In the genomic region with DNA sequence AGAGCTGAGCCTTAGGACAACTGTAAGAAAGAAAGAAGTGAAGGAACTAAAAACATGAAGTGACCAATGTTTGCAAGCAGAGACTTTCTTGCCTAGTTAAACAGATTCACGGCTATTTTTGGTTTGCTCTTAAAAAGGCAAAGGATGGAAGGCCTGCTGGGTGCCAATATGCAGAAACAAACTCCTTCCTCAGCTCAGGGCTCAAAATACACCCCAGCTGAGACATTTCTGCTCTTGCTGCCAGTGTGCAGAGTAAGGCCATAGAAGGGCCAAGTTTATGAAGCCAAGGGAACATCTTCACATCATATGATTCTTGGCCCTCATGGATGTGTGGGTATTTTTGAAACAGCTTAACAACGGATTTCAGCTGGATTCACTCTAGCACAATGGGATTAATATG, we compare ENCODE assay signal across 12 cellular contexts.
DNase-seq lines count a peak whose midpoint lies in the region; ATAC-seq and TF ChIP-seq lines count a peak whose summit lies in the region.
"Had no signal": no experiment of that assay in that cellular context is flagged by ENCODE, and none has a peak within 500 bp of the region (broad histone marks: within the 10 kb centered on the region; RNA-seq: fewer than 3 reads in every experiment).

No MANE protein-coding gene starts in this region.

- H3K27ac ChIP-seq in GM23338 (ENCODE audit: low read depth): 0 out of 2 replicates have a peak overlapping the region, but pooled peaks have one; percentile 42

- H4K20me1 ChIP-seq in GM23338 (replicated peaks; ENCODE audit: insufficient read depth): peaks cover 71% of the 10 kb centered on the region

- DNase-seq in GM23338 (ENCODE audit: low spot score) (no peak), cerebellum (ENCODE audit: low spot score) (peak; percentile 48), medulla oblongata (ENCODE audit: extremely low spot score) (peak; percentile 88), Kasumi-1 (lab: John Stamatoyannopoulos, UW) (no peak), DMS 273 treated with DMSO at 0.1 percent for 48 hours (lab: John Stamatoyannopoulos, UW) (no peak), NK-92 (lab: John Stamatoyannopoulos, UW; ENCODE audit: unreplicated experiment) (no peak)
- DNase-seq in stimulated activated naive B cell treated with anti-CD40 and anti-IgM and Interleukin-4, amounts not matched to agents 10 μg/mL and 1 μg/mL and 100 μg/mL, for 72 hours: no peak
- DNase-seq: activated T-cell treated with anti-CD3 and anti-CD28 coated beads for 4 hours; NCI-H1417 treated with DMSO at 0.1 percent for 48 hours; stimulated activated CD4-positive, alpha-beta T cell treated with anti-CD3 and anti-CD28 coated beads, Interleukin-4, amount 100 ng/mL, for 24 hours had no signal

- peaks cover 12% of the 10 kb centered on the region; the same call in 1 of the 2 replicates for H3K4me1 ChIP-seq in GM23338 (ENCODE audit: insufficient read depth)

- H3K79me2 ChIP-seq in GM23338 (replicated peaks; ENCODE audit: insufficient read depth): peaks cover 99% of the 10 kb centered on the region

- no peaks in the 10 kb centered on the region for H3K9me3 Mint-ChIP-seq in GM23338
- no peaks in the 10 kb centered on the region for H3K9me3 Mint-ChIP-seq in stimulated activated naive B cell treated with anti-CD40 and anti-IgM and Interleukin-4, amounts not matched to agents 10 μg/mL and 1 μg/mL and 100 μg/mL, for 72 hours
- H3K9me3 Mint-ChIP-seq: T-helper 1 cell treated with Interleukin-12 subunit alpha and Interleukin-12 subunit beta and Interleukin-4 antibody, amounts not matched to agents 30 μg/mL and 1 μg/mL, for 36 hours had no signal

- TF ChIP-seq CTCF in GM23338 (conservative IDR thresholded peaks at IDR 0.05; ENCODE audit: low read depth in 2 of 2): no peak

- H3K27me3 ChIP-seq in GM23338 (ENCODE audit: insufficient read depth): no peaks in the 10 kb centered on the region

- no peak overlapping the region for H2AFZ ChIP-seq in GM23338

- H3K4me1 Mint-ChIP-seq in GM23338: peaks cover 49% of the 10 kb centered on the region
- peaks cover 31 to 63% of the 10 kb centered on the region in 2 donors for H3K4me1 Mint-ChIP-seq in stimulated activated naive B cell treated with anti-CD40 and anti-IgM and Interleukin-4, amounts not matched to agents 10 μg/mL and 1 μg/mL and 100 μg/mL, for 72 hours

- no peak overlapping the region for H3K27ac Mint-ChIP-seq in GM23338
- H3K27ac Mint-ChIP-seq in stimulated activated naive B cell treated with anti-CD40 and anti-IgM and Interleukin-4, amounts not matched to agents 10 μg/mL and 1 μg/mL and 100 μg/mL, for 72 hours: peak overlapping the region; percentile 9
- H3K27ac Mint-ChIP-seq: T-helper 1 cell treated with Interleukin-12 subunit alpha and Interleukin-12 subunit beta and Interleukin-4 antibody, amounts not matched to agents 30 μg/mL and 1 μg/mL, for 36 hours had no signal

- H3K4me2 ChIP-seq in GM23338: no peak overlapping the region

- no peaks in the 10 kb centered on the region for H3K9me2 ChIP-seq in GM23338 (ENCODE audit: insufficient read depth)

- no peak for ATAC-seq in GM23338
- no peak for ATAC-seq in stimulated activated naive B cell treated with anti-CD40 and anti-IgM and Interleukin-4, amounts not matched to agents 10 μg/mL and 1 μg/mL and 100 μg/mL, for 72 hours (replicated peaks)
- ATAC-seq in GM18502 (IDR thresholded peaks at IDR 0.05; ENCODE audit: poor library complexity, unreplicated experiment): no peak

- peaks cover 7% of the 10 kb centered on the region; the same call in 1 of the 2 replicates for H3K36me3 ChIP-seq in GM23338 (ENCODE audit: insufficient read depth)

- H3K27me3 Mint-ChIP-seq in GM23338 (ENCODE audit: insufficient read depth, low read depth, poor library complexity): peaks cover 4% of the 10 kb centered on the region
- H3K27me3 Mint-ChIP-seq in stimulated activated naive B cell treated with anti-CD40 and anti-IgM and Interleukin-4, amounts not matched to agents 10 μg/mL and 1 μg/mL and 100 μg/mL, for 72 hours: no peaks in the 10 kb centered on the region

- H3F3A ChIP-seq in GM23338 (replicated peaks; ENCODE audit: low read depth): no peaks in the 10 kb centered on the region

- no peak overlapping the region for H3K4me3 Mint-ChIP-seq in GM23338
- H3K4me3 Mint-ChIP-seq in stimulated activated naive B cell treated with anti-CD40 and anti-IgM and Interleukin-4, amounts not matched to agents 10 μg/mL and 1 μg/mL and 100 μg/mL, for 72 hours: no peak overlapping the region
- H3K4me3 Mint-ChIP-seq: T-helper 1 cell treated with Interleukin-12 subunit alpha and Interleukin-12 subunit beta and Interleukin-4 antibody, amounts not matched to agents 30 μg/mL and 1 μg/mL, for 36 hours had no signal

- H3K36me3 Mint-ChIP-seq in GM23338 (ENCODE audit: low read depth): peaks cover 33% of the 10 kb centered on the region
- peaks cover 41 to 47% of the 10 kb centered on the region in 2 donors for H3K36me3 Mint-ChIP-seq in stimulated activated naive B cell treated with anti-CD40 and anti-IgM and Interleukin-4, amounts not matched to agents 10 μg/mL and 1 μg/mL and 100 μg/mL, for 72 hours

- no peak overlapping the region for H3K4me3 ChIP-seq in GM23338

TF ChIP-seq in GM23338, 12 proteins besides CTCF, POLR2A, EP300 and RAD21 (continues in another document):
- TF ChIP-seq, protein P1, sequence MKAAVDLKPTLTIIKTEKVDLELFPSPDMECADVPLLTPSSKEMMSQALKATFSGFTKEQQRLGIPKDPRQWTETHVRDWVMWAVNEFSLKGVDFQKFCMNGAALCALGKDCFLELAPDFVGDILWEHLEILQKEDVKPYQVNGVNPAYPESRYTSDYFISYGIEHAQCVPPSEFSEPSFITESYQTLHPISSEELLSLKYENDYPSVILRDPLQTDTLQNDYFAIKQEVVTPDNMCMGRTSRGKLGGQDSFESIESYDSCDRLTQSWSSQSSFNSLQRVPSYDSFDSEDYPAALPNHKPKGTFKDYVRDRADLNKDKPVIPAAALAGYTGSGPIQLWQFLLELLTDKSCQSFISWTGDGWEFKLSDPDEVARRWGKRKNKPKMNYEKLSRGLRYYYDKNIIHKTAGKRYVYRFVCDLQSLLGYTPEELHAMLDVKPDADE (IDR thresholded peaks at IDR 0.05): no peak
- no peak for TF ChIP-seq CREB1 (CRISPR knock-in tag; IDR thresholded peaks at IDR 0.05; ENCODE audit: low read depth)
- no peak for TF ChIP-seq ZNF462 (CRISPR knock-in tag; IDR thresholded peaks at IDR 0.05)
- TF ChIP-seq POLR2AphosphoS5 (IDR thresholded peaks at IDR 0.05; ENCODE audit: low read depth): no peak

Comparison
In these comparisons a context has a peak if more than half of its experiments do, and no peak if none do; other contexts are left out.
1. DNase-seq: peak in cerebellum (single experiment) and medulla oblongata (single experiment); none in GM23338 (single experiment), stimulated activated naive B cell treated with anti-CD40 and anti-IgM and Interleukin-4, amounts not matched to agents 10 μg/mL and 1 μg/mL and 100 μg/mL, for 72 hours (single experiment), Kasumi-1 (0 of 2), DMS 273 treated with DMSO at 0.1 percent for 48 hours (single experiment) and NK-92 (single experiment).